9 cellular contexts compared by ENCODE assay signal in the genomic region with DNA sequence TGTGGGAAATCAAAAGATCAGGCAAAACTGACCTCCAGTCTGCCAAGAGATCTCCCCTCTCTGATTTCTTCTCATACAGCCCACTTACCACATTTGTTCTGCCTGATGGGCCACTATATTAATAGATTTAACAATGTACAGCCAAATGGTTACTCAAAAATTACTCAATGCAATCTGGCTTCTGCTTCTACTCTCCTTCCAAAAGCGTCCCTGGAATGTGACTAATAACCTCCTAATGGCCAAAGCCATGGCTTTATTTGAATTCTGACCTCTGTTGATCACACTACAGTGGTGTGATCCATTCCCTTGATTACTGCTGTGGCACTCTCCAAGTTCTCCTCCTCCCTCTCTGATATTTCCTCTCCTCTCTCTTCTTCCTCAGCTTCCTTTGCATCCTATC.
"Had no signal": no experiment of that assay in that cellular context is flagged by ENCODE, and none has a peak within 500 bp of the region (broad histone marks: within the 10 kb centered on the region; RNA-seq: fewer than 3 reads in every experiment).

No MANE protein-coding gene starts in this region.

- H3K4me3 ChIP-seq: GM23338, HAP-1, K562 had no signal

- H3K4me2 ChIP-seq: GM23338 had no signal

- H3K27ac ChIP-seq: HL-60 had no signal

- H3K36me3 ChIP-seq: HAP-1 had no signal

- H3K9me3 ChIP-seq: HAP-1 had no signal

- DNase-seq: H7, HFFc6, IMR-90, KG1 had no signal

- H2AFZ ChIP-seq: GM23338 had no signal

- ATAC-seq: GM23338, HCT116, K562 had no signal
